ENCODE assay signal across 10 cellular contexts in the genomic region with DNA sequence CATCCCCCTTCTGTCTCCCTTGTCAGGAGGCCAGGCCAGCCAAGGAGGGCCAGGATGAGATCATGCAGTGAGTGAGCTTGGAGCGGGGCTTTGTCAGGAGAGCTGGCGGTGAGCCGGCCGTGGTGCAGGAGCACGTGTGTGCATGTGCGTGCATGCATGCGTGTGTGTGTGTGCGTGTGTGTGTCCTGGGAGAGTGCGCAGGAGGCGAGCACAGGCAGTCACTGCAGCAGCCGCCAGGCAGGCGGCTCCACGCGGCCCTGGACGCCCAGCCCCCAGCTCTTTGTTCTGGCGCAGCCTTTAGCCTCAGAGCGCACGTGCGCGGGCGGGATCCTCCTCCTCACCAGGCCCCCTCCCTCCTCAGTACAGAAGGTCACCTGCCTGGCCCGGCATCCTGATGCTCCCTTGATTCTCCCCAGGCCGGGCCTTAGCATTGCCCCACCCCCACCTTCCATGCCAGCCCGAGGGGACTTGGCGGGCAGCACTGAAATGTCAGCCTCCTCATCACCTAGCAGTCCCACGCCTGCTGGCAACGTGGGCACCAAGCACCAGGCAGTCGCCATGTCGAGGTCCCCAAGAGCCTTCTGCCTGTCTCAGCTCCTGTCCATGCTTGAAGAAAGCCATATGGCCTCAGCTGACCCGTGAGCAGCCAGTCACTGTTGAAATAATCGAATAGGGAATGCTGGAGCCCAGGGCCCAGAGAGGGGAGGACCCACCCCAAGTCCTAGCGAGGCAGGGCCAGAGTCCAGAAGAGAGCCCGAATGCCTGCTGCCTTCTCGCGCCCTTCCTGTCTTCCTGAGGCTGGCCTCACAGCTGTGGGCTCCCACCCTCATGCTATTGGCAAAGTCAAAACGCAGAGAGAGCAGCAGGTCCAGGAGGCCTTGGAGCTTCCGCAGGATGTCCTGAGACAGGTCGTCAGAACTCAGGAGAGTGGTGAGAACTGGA.
DNase-seq lines count a peak whose midpoint lies in the region; ATAC-seq, FAIRE-seq and TF ChIP-seq lines count a peak whose summit lies in the region.
"Had no signal": no experiment of that assay in that cellular context is flagged by ENCODE, and none has a peak within 500 bp of the region (broad histone marks: within the 10 kb centered on the region; RNA-seq: fewer than 3 reads in every experiment).

No MANE protein-coding gene starts in this region.

- TF ChIP-seq EP300 in K562 (IDR thresholded peaks at IDR 0.05; ENCODE audit: low read length), result no peak

- H4K20me1 ChIP-seq in K562 (replicated peaks; ENCODE audit: control insufficient read depth, insufficient read depth, low read length), result peaks cover 15% of the 10 kb centered on the region
- H4K20me1 ChIP-seq in PC-3 (ENCODE audit: low read length), result no peaks in the 10 kb centered on the region

- no peak for FAIRE-seq in K562 (lab: Jason Lieb, UNC)
- FAIRE-seq in GM12891 (lab: Jason Lieb, UNC), result no peak

- ATAC-seq in K562 (peak; percentile 48), PC-3 (no peak), GM21515 (IDR thresholded peaks at IDR 0.05; ENCODE audit: unreplicated experiment) (no peak)

- no peaks in the 10 kb centered on the region for H3K9me2 ChIP-seq in PC-3 (replicated peaks; ENCODE audit: low read length)

- H3K79me2 ChIP-seq in K562 (ENCODE audit: control insufficient read depth, insufficient read depth, low read length) (no peaks in the 10 kb centered on the region), PC-3 (ENCODE audit: low read length) (no peaks in the 10 kb centered on the region)

- in situ Hi-C loops in K562 (cut with MboI), result no loop called here

- CTCF ChIA-PET in K562 (lab: Yijun Ruan, JAX; ENCODE audit: low intra/inter-chr PET ratio) (interaction anchor here (0.7 kb wide), 1 partner anchor 26 kb away, joined by 3 read pairs; no protein-coding TSS in a partner anchor), PC-3 (lab: Charles Lee) (no interaction called here)

- POLR2A ChIA-PET in K562 (lab: Yijun Ruan, JAX), result interaction anchor here (0.6 kb wide), 1 partner anchor 559 kb away, joined by 3 read pairs; no protein-coding TSS in a partner anchor
- POLR2A ChIA-PET in PC-3 (lab: Charles Lee; ENCODE audit: unreplicated experiment), result no interaction called here

- no TSS peak for BruUV-seq in K562 (replicated peaks; lab: Mats Ljungman, UMichigan)
- no TSS peak for BruUV-seq in PC-3 (replicated peaks; lab: Mats Ljungman, UMichigan)

- DNase-seq in GM03348 (ENCODE audit: low spot score) (peak; percentile 62), K562 (ENCODE audit: extremely low read depth in 1 of 4, low spot score in 3 of 4) (peak in 3 of 4 experiments; percentile 26 to 59 (median 53)), right atrium auricular region (ENCODE audit: low spot score) (peak; percentile 73), posterior cingulate gyrus (peak in 9 of 10 donors; percentile 59 to 95 (median 69)), GM12891 (ENCODE audit: insufficient read length, low spot score) (no peak), PC-3 (no peak)
- DNase-seq in effector memory CD4-positive, alpha-beta T cell, result no peak
- DNase-seq: activated naive CD8-positive, alpha-beta T cell treated with anti-CD3 and anti-CD28 coated beads for 36 hours; DND-41 had no signal

- H3K27me3 ChIP-seq in K562 (ENCODE audit: control insufficient read depth in 2 of 2, insufficient read depth in 2 of 2, low read length in 2 of 2) (no peaks in the 10 kb centered on the region), right atrium auricular region (no peaks in the 10 kb centered on the region), PC-3 (ENCODE audit: low read length) (no peaks in the 10 kb centered on the region)
- H3K27me3 ChIP-seq in effector memory CD4-positive, alpha-beta T cell (replicated peaks; ENCODE audit: control insufficient read depth, insufficient read depth, low read length, poor library complexity, severe bottlenecking), result no peaks in the 10 kb centered on the region

- no peaks in the 10 kb centered on the region for H3K9me1 ChIP-seq in K562 (ENCODE audit: control insufficient read depth, insufficient read depth, low read length)

- no peak for TF ChIP-seq RAD21 in K562 (CRISPR knock-in tag; conservative IDR thresholded peaks at IDR 0.05 in 1 of 2, IDR thresholded peaks at IDR 0.05 in 1 of 2)

- intact Hi-C loops in K562 (cut with micrococcal nuclease), result no loop called here
- intact Hi-C loops in posterior cingulate gyrus (cut with DNase I), result no loop called here
- intact Hi-C loops in PC-3 (cut with micrococcal nuclease), result no loop called here

- WGBS in K562 (ENCODE audit: insufficient coverage, low coverage, missing lambda C conversion rate), result 73% methylated on average over 33 of the region's 38 CpGs

- no peaks in the 10 kb centered on the region for H3K9me3 ChIP-seq in K562 (replicated peaks; ENCODE audit: control insufficient read depth, insufficient read depth, low read depth, low read length)
- no peaks in the 10 kb centered on the region for H3K9me3 ChIP-seq in right atrium auricular region
- H3K9me3 ChIP-seq in effector memory CD4-positive, alpha-beta T cell (ENCODE audit: control insufficient read depth, low read length), result no peaks in the 10 kb centered on the region
- H3K9me3 ChIP-seq in PC-3 (ENCODE audit: low read length), result no peaks in the 10 kb centered on the region

- H3K4me2 ChIP-seq in K562 (ENCODE audit: insufficient read depth, low read length) (no peak overlapping the region), PC-3 (ENCODE audit: low read length) (no peak overlapping the region)

- TF ChIP-seq CTCF in K562 (IDR thresholded peaks at IDR 0.05 in 2 of 3, conservative IDR thresholded peaks at IDR 0.05 in 1 of 3; ENCODE audit: insufficient read depth in 2 of 3, low read depth in 1 of 3, low read length in 3 of 3) (no peak), right atrium auricular region (IDR thresholded peaks at IDR 0.05) (no peak), PC-3 (conservative IDR thresholded peaks at IDR 0.05; ENCODE audit: low read depth, low read length) (no peak)

- H3K9ac ChIP-seq in K562 (ENCODE audit: insufficient read depth in 1 of 2, low read depth in 2 of 2, low read length in 2 of 2), result peak overlapping the region in 1 of 2 experiments; percentile 51; a peak in 1 of 4 replicates
- no peak overlapping the region for H3K9ac ChIP-seq in PC-3 (ENCODE audit: low read length)

- H3K4me1 ChIP-seq in K562 (replicated peaks in 1 of 2; ENCODE audit: control insufficient read depth in 2 of 2, insufficient read depth in 2 of 2, low read length in 2 of 2) (peaks cover 0 to 18% of the 10 kb centered on the region in 2 experiments; a peak in 3 of 5 replicates), right atrium auricular region (peaks cover 0 to 65% of the 10 kb centered on the region in 2 donors), PC-3 (ENCODE audit: insufficient read depth, low read length) (no peaks in the 10 kb centered on the region)
- H3K4me1 ChIP-seq in effector memory CD4-positive, alpha-beta T cell (ENCODE audit: control insufficient read depth, insufficient read depth, low read length, poor library complexity, severe bottlenecking), result no peaks in the 10 kb centered on the region

- H3K36me3 ChIP-seq in K562 (ENCODE audit: control insufficient read depth, insufficient read depth, low read length), result peaks cover 43% of the 10 kb centered on the region; the same call in 2 of the 3 replicates
- peaks cover 22% of the 10 kb centered on the region for H3K36me3 ChIP-seq in right atrium auricular region
- H3K36me3 ChIP-seq in effector memory CD4-positive, alpha-beta T cell (ENCODE audit: control insufficient read depth, insufficient read depth, low read length), result peaks cover 8% of the 10 kb centered on the region
- peaks cover 35% of the 10 kb centered on the region for H3K36me3 ChIP-seq in PC-3 (ENCODE audit: low read depth, low read length)

- no peaks in the 10 kb centered on the region for H3F3A ChIP-seq in PC-3 (ENCODE audit: low read length, unreplicated experiment)

- TF ChIP-seq POLR2A in K562 (conservative IDR thresholded peaks at IDR 0.05) (no peak), GM12891 (IDR thresholded peaks at IDR 0.05; ENCODE audit: low read depth, low read length) (no peak)

- H3K4me3 ChIP-seq in K562, result no peak overlapping the region
- H3K4me3 ChIP-seq in right atrium auricular region, result no peak overlapping the region
- H3K4me3 ChIP-seq in effector memory CD4-positive, alpha-beta T cell (ENCODE audit: insufficient read depth, low read depth, low read length, poor library complexity, severe bottlenecking), result no peak overlapping the region
- no peak overlapping the region for H3K4me3 ChIP-seq in PC-3 (ENCODE audit: low read length)

- H2AFZ ChIP-seq in K562 (ENCODE audit: low read depth, low read length) (no peak overlapping the region), PC-3 (ENCODE audit: low read length) (no peak overlapping the region)

- no peak overlapping the region for H3K27ac ChIP-seq in K562 (ENCODE audit: extremely low read depth, low read depth, low read length)
- peak overlapping the region; percentile 93 to 94 for H3K27ac ChIP-seq in right atrium auricular region
- no peak overlapping the region for H3K27ac ChIP-seq in effector memory CD4-positive, alpha-beta T cell (ENCODE audit: insufficient read depth, low read length, poor library complexity, severe bottlenecking)
- H3K27ac ChIP-seq in PC-3 (ENCODE audit: low read length), result no peak overlapping the region

TF ChIP-seq in K562, 482 proteins besides CTCF, POLR2A, EP300 and RAD21 (continues in another document):
- TF ChIP-seq NRF1 (conservative IDR thresholded peaks at IDR 0.05 in 1 of 2, IDR thresholded peaks at IDR 0.05 in 1 of 2), result peak; percentile 25 to 49; a peak in 3 of 4 replicates
- TF ChIP-seq ZC3H4 (CRISPR knock-in tag; IDR thresholded peaks at IDR 0.05; ENCODE audit: borderline replicate concordance), result 0 out of 2 replicates have a peak, but pooled peaks have one; percentile 35
- TF ChIP-seq, protein P1, sequence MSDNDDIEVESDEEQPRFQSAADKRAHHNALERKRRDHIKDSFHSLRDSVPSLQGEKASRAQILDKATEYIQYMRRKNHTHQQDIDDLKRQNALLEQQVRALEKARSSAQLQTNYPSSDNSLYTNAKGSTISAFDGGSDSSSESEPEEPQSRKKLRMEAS (CRISPR knock-in tag; IDR thresholded peaks at IDR 0.05), result 0 out of 2 replicates have a peak, but pooled peaks have one; percentile 26

TF ChIP-seq in GM12891, 5 proteins besides CTCF, POLR2A, EP300 and RAD21:
- TF ChIP-seq POU2F2 (IDR thresholded peaks at IDR 0.05; ENCODE audit: low read depth, low read length) (no peak), SPI1 (IDR thresholded peaks at IDR 0.05; ENCODE audit: low read depth, low read length) (no peak), POLR2AphosphoS5 (IDR thresholded peaks at IDR 0.05; ENCODE audit: low read depth, low read length) (no peak), TAF1 (IDR thresholded peaks at IDR 0.05; ENCODE audit: low read depth, low read length) (no peak), PAX5 (IDR thresholded peaks at IDR 0.05; ENCODE audit: insufficient read depth, low read length, severe bottlenecking) (no peak)

Comparison
In these comparisons a context has a peak if more than half of its experiments do, and no peak if none do; other contexts are left out.
1. DNase-seq: peak in GM03348 (single experiment), K562 (3 of 4), right atrium auricular region (single experiment) and posterior cingulate gyrus (9 of 10); none in effector memory CD4-positive, alpha-beta T cell (0 of 3), GM12891 (single experiment) and PC-3 (single experiment).
2. H3K27ac ChIP-seq: peak in right atrium auricular region (2 of 2); none in K562 (single experiment), effector memory CD4-positive, alpha-beta T cell (single experiment) and PC-3 (single experiment).